Comparison of ENCODE assay signal across 2 cellular contexts in genomic region chr7:85074-85945, GRCh38.
TF ChIP-seq lines count a peak whose summit lies in the region.

No MANE protein-coding gene starts in this region.

TF ChIP-seq in HEK293, 187 proteins besides CTCF, POLR2A, EP300 and RAD21 (continued from another document):
- no peak for TF ChIP-seq ZNF610 (tag by site-specific recombination; IDR thresholded peaks at IDR 0.05; ENCODE audit: borderline replicate concordance)
- peak; percentile 96 for TF ChIP-seq ZFHX2 (tag by site-specific recombination; conservative IDR thresholded peaks at IDR 0.05)
- TF ChIP-seq ZNF157 (tag by site-specific recombination; IDR thresholded peaks at IDR 0.05), result no peak
- TF ChIP-seq ELK4 (IDR thresholded peaks at IDR 0.05; ENCODE audit: borderline replicate concordance, low read depth, low read length), result no peak
- no peak for TF ChIP-seq ZNF223 (tag by site-specific recombination; IDR thresholded peaks at IDR 0.05)
- TF ChIP-seq, protein P1, sequence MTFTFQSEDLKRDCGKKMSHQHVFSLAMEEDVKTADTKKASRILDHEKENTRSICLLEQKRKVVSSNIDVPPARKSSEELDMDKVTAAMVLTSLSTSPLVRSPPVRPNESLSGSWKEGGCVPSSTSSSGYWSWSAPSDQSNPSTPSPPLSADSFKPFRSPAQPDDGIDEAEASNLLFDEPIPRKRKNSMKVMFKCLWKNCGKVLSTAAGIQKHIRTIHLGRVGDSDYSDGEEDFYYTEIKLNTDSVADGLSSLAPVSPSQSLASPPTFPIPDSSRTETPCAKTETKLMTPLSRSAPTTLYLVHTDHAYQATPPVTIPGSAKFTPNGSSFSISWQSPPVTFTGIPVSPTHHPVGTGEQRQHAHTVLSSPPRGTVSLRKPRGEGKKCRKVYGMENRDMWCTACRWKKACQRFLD (tag by site-specific recombination; IDR thresholded peaks at IDR 0.05), result no peak
- TF ChIP-seq ZNF184 (tag by site-specific recombination; IDR thresholded peaks at IDR 0.05), result no peak
- peak; percentile 53 for TF ChIP-seq KLF9 (tag by site-specific recombination; IDR thresholded peaks at IDR 0.05; ENCODE audit: low read depth)
- no peak for TF ChIP-seq ZNF645 (tag by site-specific recombination; IDR thresholded peaks at IDR 0.05)
- TF ChIP-seq, protein P2, sequence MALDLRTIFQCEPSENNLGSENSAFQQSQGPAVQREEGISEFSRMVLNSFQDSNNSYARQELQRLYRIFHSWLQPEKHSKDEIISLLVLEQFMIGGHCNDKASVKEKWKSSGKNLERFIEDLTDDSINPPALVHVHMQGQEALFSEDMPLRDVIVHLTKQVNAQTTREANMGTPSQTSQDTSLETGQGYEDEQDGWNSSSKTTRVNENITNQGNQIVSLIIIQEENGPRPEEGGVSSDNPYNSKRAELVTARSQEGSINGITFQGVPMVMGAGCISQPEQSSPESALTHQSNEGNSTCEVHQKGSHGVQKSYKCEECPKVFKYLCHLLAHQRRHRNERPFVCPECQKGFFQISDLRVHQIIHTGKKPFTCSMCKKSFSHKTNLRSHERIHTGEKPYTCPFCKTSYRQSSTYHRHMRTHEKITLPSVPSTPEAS (tag by site-specific recombination; IDR thresholded peaks at IDR 0.05), result peak; percentile 84
- TF ChIP-seq ZBTB8A (tag by site-specific recombination; IDR thresholded peaks at IDR 0.05), result no peak
- TF ChIP-seq ZNF654 (tag by site-specific recombination; IDR thresholded peaks at IDR 0.05; ENCODE audit: low read depth), result no peak
- TF ChIP-seq ZNF658 (tag by site-specific recombination; IDR thresholded peaks at IDR 0.05), result no peak
- no peak for TF ChIP-seq GLI4 (tag by site-specific recombination; IDR thresholded peaks at IDR 0.05)
- TF ChIP-seq KLF10 (tag by site-specific recombination; IDR thresholded peaks at IDR 0.05), result no peak

TF ChIP-seq in K562, 482 proteins besides CTCF, POLR2A, EP300 and RAD21 (continued from another document):
- TF ChIP-seq ZBTB40 (IDR thresholded peaks at IDR 0.05) (no peak), ZBTB40 (CRISPR knock-in tag; IDR thresholded peaks at IDR 0.05) (no peak), ZNF263 (CRISPR knock-in tag; IDR thresholded peaks at IDR 0.05; ENCODE audit: borderline replicate concordance) (no peak), TCF7 (IDR thresholded peaks at IDR 0.05; ENCODE audit: borderline replicate concordance) (no peak), RBM14 (IDR thresholded peaks at IDR 0.05; ENCODE audit: borderline replicate concordance, insufficient read depth, low read depth, low read length) (no peak), EGR1 (conservative IDR thresholded peaks at IDR 0.05) (0 out of 2 replicates have a peak, but pooled peaks have one; percentile 6), RBM17 (IDR thresholded peaks at IDR 0.05; ENCODE audit: borderline replicate concordance, low read depth, low read length) (no peak), ZNF584 (CRISPR knock-in tag; IDR thresholded peaks at IDR 0.05; ENCODE audit: low read depth) (no peak), OTX1 (CRISPR knock-in tag; IDR thresholded peaks at IDR 0.05) (0 out of 2 replicates have a peak, but pooled peaks have one; percentile 36)
- TF ChIP-seq, protein P3, sequence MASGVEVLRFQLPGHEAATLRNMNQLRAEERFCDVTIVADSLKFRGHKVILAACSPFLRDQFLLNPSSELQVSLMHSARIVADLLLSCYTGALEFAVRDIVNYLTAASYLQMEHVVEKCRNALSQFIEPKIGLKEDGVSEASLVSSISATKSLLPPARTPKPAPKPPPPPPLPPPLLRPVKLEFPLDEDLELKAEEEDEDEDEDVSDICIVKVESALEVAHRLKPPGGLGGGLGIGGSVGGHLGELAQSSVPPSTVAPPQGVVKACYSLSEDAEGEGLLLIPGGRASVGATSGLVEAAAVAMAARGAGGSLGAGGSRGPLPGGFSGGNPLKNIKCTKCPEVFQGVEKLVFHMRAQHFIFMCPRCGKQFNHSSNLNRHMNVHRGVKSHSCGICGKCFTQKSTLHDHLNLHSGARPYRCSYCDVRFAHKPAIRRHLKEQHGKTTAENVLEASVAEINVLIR (CRISPR knock-in tag; IDR thresholded peaks at IDR 0.05), result no peak
- TF ChIP-seq, protein P4, sequence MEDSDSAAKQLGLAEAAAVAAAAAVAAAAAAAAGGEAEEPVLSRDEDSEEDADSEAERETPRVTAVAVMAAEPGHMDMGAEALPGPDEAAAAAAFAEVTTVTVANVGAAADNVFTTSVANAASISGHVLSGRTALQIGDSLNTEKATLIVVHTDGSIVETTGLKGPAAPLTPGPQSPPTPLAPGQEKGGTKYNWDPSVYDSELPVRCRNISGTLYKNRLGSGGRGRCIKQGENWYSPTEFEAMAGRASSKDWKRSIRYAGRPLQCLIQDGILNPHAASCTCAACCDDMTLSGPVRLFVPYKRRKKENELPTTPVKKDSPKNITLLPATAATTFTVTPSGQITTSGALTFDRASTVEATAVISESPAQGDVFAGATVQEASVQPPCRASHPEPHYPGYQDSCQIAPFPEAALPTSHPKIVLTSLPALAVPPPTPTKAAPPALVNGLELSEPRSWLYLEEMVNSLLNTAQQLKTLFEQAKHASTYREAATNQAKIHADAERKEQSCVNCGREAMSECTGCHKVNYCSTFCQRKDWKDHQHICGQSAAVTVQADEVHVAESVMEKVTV (CRISPR knock-in tag; IDR thresholded peaks at IDR 0.05), result no peak
